ENCODE assay signal across 8 cellular contexts in the genomic region with DNA sequence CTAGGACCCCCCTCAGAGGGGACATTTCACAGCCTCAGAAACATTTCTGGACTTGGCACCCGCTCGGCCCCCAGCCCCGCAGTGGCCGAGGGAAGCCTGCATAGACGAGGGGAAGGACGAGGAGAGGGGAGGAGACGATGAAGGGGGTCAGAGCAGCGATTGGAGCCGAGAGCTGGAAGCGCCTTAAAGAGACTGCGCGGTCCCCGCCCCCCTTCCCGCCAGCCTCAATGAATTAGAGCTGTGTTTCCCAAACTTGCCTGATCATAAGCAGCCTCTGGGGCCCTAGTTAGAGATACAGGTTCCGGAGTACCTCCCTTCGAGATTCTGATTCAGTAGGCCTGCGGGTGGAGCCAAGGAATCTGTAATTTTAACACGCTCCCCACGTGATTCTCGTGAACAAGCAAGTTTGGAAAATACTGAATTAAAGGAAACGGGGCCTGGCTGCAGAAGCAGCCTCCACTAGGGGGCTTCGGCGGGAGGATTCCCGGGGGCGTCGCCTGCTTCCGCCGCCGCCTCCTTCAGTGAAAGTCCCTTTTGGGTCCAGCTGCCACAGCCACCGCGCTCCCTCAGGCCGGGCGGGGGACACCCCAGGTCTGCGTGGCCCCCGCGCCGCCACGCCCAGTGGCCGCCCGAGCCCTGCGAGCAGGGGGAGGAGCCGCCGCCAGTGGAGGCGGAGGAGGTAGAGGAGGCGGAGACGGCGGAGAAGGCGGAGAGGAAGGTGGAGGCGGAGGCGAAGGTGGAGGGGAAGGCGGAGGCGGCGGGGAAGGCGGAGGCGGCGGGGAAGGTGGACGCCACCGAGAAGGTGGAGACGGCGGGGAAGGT. TPM values are rescaled to one million over a fixed set of nuclear protein-coding genes. Genes with fewer than 3 reads are reported as not detected.
A peak's percentile ranks its signal among the peaks of the same experiment; 100 is the strongest.
DNase-seq lines count a peak whose midpoint lies in the region; ATAC-seq and TF ChIP-seq lines count a peak whose summit lies in the region.

Gene USP27X, plus strand, starts transcription at position 651 of the 822 bp plus-strand sequence. CDS start 824 bp downstream, outside the sequence.

- peak; percentile 48 for DNase-seq in AG09319 (ENCODE audit: extremely low read depth, low read depth)
- DNase-seq in NCI-H345 treated with DMSO at 0.1 percent for 48 hours (lab: John Stamatoyannopoulos, UW; ENCODE audit: unreplicated experiment) = peak; percentile 65
- peak; percentile 68 for DNase-seq in activated CD4-positive, alpha-beta T cell treated with anti-CD3 and anti-CD28 coated beads for 1 hour
- peak; percentile 82 for DNase-seq in cerebellum (ENCODE audit: low spot score)
- DNase-seq in kidney tubule cell (ENCODE audit: low spot score) = peak; percentile 85
- peak; percentile 40 to 59 for DNase-seq in stimulated activated CD4-positive, alpha-beta T cell treated with anti-CD3 and anti-CD28 coated beads, Interleukin-1b, Interleukin-23, amount 100 ng/mL, for 1 hour (ENCODE audit: low read depth in 2 of 2)

- peak; percentile 51 for TF ChIP-seq CTCF in AG09319 (IDR thresholded peaks at IDR 0.05; ENCODE audit: low read depth, low read length)

- ATAC-seq in GM19023 (IDR thresholded peaks at IDR 0.05; ENCODE audit: unreplicated experiment) (peak; percentile 94), HG03175 (IDR thresholded peaks at IDR 0.05; ENCODE audit: unreplicated experiment) (peak; percentile 94)

RNA-seq across cellular contexts. Expression of gene USP27X, which starts in this region (rescaled TPM):
- total RNA-seq in cerebellum = 8.2 TPM

Comparison
In these comparisons a context has a peak if more than half of its experiments do, and no peak if none do; other contexts are left out.
1. Peak in every context shown above with its lines: DNase-seq and ATAC-seq.